Comparison of ENCODE assay signal across 16 cellular contexts in genomic region chr22:27576815-27577564, GRCh38.
A peak's percentile ranks its signal among the peaks of the same experiment; 100 is the strongest.
DNase-seq lines count a peak whose midpoint lies in the region; ATAC-seq and TF ChIP-seq lines count a peak whose summit lies in the region.
"Had no signal": no experiment of that assay in that cellular context is flagged by ENCODE, and none has a peak within 500 bp of the region (broad histone marks: within the 10 kb centered on the region; RNA-seq: fewer than 3 reads in every experiment).

No MANE protein-coding gene starts in this region.

- no peak for TF ChIP-seq CTCF in epithelial cell of esophagus (IDR thresholded peaks at IDR 0.05; ENCODE audit: insufficient read depth, low read depth, low read length, missing control alignments)

- no peak overlapping the region for H3K4me3 ChIP-seq in epithelial cell of esophagus (ENCODE audit: low read length)

- ATAC-seq in HG02623 (IDR thresholded peaks at IDR 0.05; ENCODE audit: unreplicated experiment) = no peak

- DNase-seq in amniotic epithelial cell (ENCODE audit: low read depth) (peak; percentile 81), epithelial cell of esophagus (ENCODE audit: low read depth) (peak; percentile 51), left kidney (ENCODE audit: low read depth, low spot score) (peak; percentile 87), smooth muscle cell of the brain vasculature (ENCODE audit: low read depth, low spot score) (peak; percentile 75), D341Med (ENCODE audit: low spot score) (no peak), occipital lobe (lab: John Stamatoyannopoulos, UW) (no peak)
- DNase-seq: activated CD4-positive, alpha-beta T cell treated with anti-CD3 and anti-CD28 coated beads for 48 hours; activated naive CD8-positive, alpha-beta T cell treated with anti-CD3 and anti-CD28 coated beads, Interleukin-2, amount 10 ng/mL, durations not matched to agents 7 days and 5 days; CD4-positive, alpha-beta T cell; foreskin fibroblast; kidney; naive B cell; NCI-H1417; NCI-H510A treated with DMSO at 0.1 percent for 48 hours; T-helper 9 cell had no signal

Comparison
In these comparisons a context has a peak if more than half of its experiments do, and no peak if none do; other contexts are left out.
1. DNase-seq: peak in amniotic epithelial cell (single experiment), epithelial cell of esophagus (single experiment), left kidney (single experiment) and smooth muscle cell of the brain vasculature (single experiment); none in D341Med (single experiment) and occipital lobe (single experiment).